ENCODE assay signal across 19 cellular contexts in the genomic region with DNA sequence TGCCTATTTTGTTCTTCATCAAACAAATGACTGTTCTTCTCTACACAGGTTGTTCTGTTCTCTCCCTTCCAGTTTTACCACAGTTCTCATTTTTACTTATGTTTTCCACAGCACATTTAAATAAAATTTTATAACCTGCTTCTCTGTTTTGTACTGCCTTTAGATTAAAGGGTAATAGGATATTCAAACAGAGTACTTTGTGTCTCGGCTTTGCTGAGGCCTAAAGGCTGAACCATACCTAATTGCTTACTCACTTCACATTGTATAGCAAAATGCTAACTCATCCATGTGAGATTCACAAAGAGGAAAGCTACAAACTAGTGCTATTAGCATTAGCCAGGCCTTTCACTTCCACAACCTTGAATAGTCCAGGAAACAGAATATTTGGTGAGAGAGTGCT.
DNase-seq lines count a peak whose midpoint lies in the region; ATAC-seq and TF ChIP-seq lines count a peak whose summit lies in the region.
"Had no signal": no experiment of that assay in that cellular context is flagged by ENCODE, and none has a peak within 500 bp of the region (broad histone marks: within the 10 kb centered on the region; RNA-seq: fewer than 3 reads in every experiment).

No MANE protein-coding gene starts in this region.

- H3K9me3 ChIP-seq in gastroesophageal sphincter: no peaks in the 10 kb centered on the region
- H3K9me3 ChIP-seq: BLaER1 treated with 17β-estradiol and CSF1 and Interleukin-3, amounts not matched to agents 10 nM and 100 nM; body of pancreas; mucosa of descending colon had no signal

- no peaks in the 10 kb centered on the region for H3K27me3 ChIP-seq in gastroesophageal sphincter
- H3K27me3 ChIP-seq: BLaER1 treated with 17β-estradiol and CSF1 and Interleukin-3, amounts not matched to agents 10 nM and 100 nM; body of pancreas; heart left ventricle had no signal

- no peak overlapping the region for H3K4me3 ChIP-seq in astrocyte of the cerebellum (ENCODE audit: low read depth, low read length)
- H3K4me3 ChIP-seq in fibroblast of the aortic adventitia (ENCODE audit: low read depth, low read length): no peak overlapping the region
- H3K4me3 ChIP-seq in gastroesophageal sphincter: no peak overlapping the region
- H3K4me3 ChIP-seq: BLaER1 treated with 17β-estradiol and CSF1 and Interleukin-3, amounts not matched to agents 10 nM and 100 nM; body of pancreas; heart left ventricle; mucosa of descending colon had no signal

- DNase-seq in HS-5 (ENCODE audit: low read depth) (peak; percentile 10), astrocyte of the cerebellum (ENCODE audit: low read depth) (peak; percentile 62), fibroblast of the aortic adventitia (ENCODE audit: low read depth) (peak; percentile 50), renal cortical epithelial cell (ENCODE audit: low read depth) (peak; percentile 58)
- no peak for DNase-seq in stimulated activated CD4-positive, alpha-beta T cell treated with anti-CD3 and anti-CD28 coated beads, Interleukin-15, amount 100 ng/mL, for 24 hours
- DNase-seq: activated effector memory CD4-positive, alpha-beta T cell treated with anti-CD3 and anti-CD28 coated beads, Interleukin-2, amount 50 U/mL, for 16 hours; body of pancreas; DMS153; effector memory CD4-positive, alpha-beta T cell; H7; heart left ventricle; KG1; mucosa of descending colon; NCI-H1436; NCI-H510A had no signal

- no peak for TF ChIP-seq EP300 in gastroesophageal sphincter (IDR thresholded peaks at IDR 0.05)

- H3K36me3 ChIP-seq in gastroesophageal sphincter: no peaks in the 10 kb centered on the region
- H3K36me3 ChIP-seq: BLaER1 treated with 17β-estradiol and CSF1 and Interleukin-3, amounts not matched to agents 10 nM and 100 nM; heart left ventricle had no signal

- in situ Hi-C loops in astrocyte of the cerebellum (cut with HindIII; ENCODE audit: low sequenced_read_pairs): no loop called here

- H3K4me1 ChIP-seq in gastroesophageal sphincter: no peaks in the 10 kb centered on the region
- H3K4me1 ChIP-seq: BLaER1 treated with 17β-estradiol and CSF1 and Interleukin-3, amounts not matched to agents 10 nM and 100 nM had no signal

- no peak overlapping the region for H3K27ac ChIP-seq in gastroesophageal sphincter
- H3K27ac ChIP-seq: BLaER1 treated with 17β-estradiol and CSF1 and Interleukin-3, amounts not matched to agents 10 nM and 100 nM; body of pancreas; heart left ventricle had no signal

- TF ChIP-seq POLR2A in gastroesophageal sphincter (IDR thresholded peaks at IDR 0.05): no peak

- whole genome bisulfite sequencing in gastroesophageal sphincter (ENCODE audit: low coverage in 1 of 2), 2 donors: 86 to 92% methylated on average over 1 of the region's 1 CpG

- TF ChIP-seq CTCF in astrocyte of the cerebellum (IDR thresholded peaks at IDR 0.05; ENCODE audit: low read depth, low read length, missing control alignments) (no peak), fibroblast of the aortic adventitia (IDR thresholded peaks at IDR 0.05; ENCODE audit: insufficient read depth, low read length) (no peak), gastroesophageal sphincter (IDR thresholded peaks at IDR 0.05) (no peak)

- ATAC-seq in SK-N-SH treated with all-trans-retinoic acid at 6 μM for 48 hours (no peak), gastroesophageal sphincter (no peak), HG03095 (IDR thresholded peaks at IDR 0.05; ENCODE audit: unreplicated experiment) (no peak)
- ATAC-seq: body of pancreas, heart left ventricle, mucosa of descending colon had no signal

TF ChIP-seq in SK-N-SH treated with all-trans-retinoic acid at 6 μM for 48 hours, 23 proteins besides CTCF, POLR2A, EP300 and RAD21 (continues in another document):
- TF ChIP-seq TOX (CRISPR knock-in tag; IDR thresholded peaks at IDR 0.05; ENCODE audit: borderline replicate concordance) (no peak), ZNF70 (CRISPR knock-in tag; IDR thresholded peaks at IDR 0.05) (no peak), TSHZ2 (CRISPR knock-in tag; IDR thresholded peaks at IDR 0.05) (no peak), ESRRG (CRISPR knock-in tag; IDR thresholded peaks at IDR 0.05) (no peak), POU6F1 (CRISPR knock-in tag; IDR thresholded peaks at IDR 0.05; ENCODE audit: borderline replicate concordance, low read depth) (no peak), PPARA (CRISPR knock-in tag; IDR thresholded peaks at IDR 0.05; ENCODE audit: borderline replicate concordance) (no peak), GLIS3 (CRISPR knock-in tag; IDR thresholded peaks at IDR 0.05) (no peak), BACH2 (CRISPR knock-in tag; IDR thresholded peaks at IDR 0.05; ENCODE audit: borderline replicate concordance) (no peak), RARB (CRISPR knock-in tag; IDR thresholded peaks at IDR 0.05) (no peak), SNAI2 (CRISPR knock-in tag; IDR thresholded peaks at IDR 0.05) (no peak), ISL1 (CRISPR knock-in tag; IDR thresholded peaks at IDR 0.05) (no peak), CREB5 (CRISPR knock-in tag; IDR thresholded peaks at IDR 0.05; ENCODE audit: low read depth) (no peak), ZNF8 (CRISPR knock-in tag; IDR thresholded peaks at IDR 0.05) (no peak), ARNTL (CRISPR knock-in tag; IDR thresholded peaks at IDR 0.05; ENCODE audit: borderline replicate concordance, low read depth) (no peak), CSDC2 (CRISPR knock-in tag; IDR thresholded peaks at IDR 0.05) (no peak), ZC3H10 (CRISPR knock-in tag; IDR thresholded peaks at IDR 0.05) (no peak), OSR1 (CRISPR knock-in tag; IDR thresholded peaks at IDR 0.05) (no peak), ZFP3 (CRISPR knock-in tag; IDR thresholded peaks at IDR 0.05) (no peak)
- TF ChIP-seq, protein P1, sequence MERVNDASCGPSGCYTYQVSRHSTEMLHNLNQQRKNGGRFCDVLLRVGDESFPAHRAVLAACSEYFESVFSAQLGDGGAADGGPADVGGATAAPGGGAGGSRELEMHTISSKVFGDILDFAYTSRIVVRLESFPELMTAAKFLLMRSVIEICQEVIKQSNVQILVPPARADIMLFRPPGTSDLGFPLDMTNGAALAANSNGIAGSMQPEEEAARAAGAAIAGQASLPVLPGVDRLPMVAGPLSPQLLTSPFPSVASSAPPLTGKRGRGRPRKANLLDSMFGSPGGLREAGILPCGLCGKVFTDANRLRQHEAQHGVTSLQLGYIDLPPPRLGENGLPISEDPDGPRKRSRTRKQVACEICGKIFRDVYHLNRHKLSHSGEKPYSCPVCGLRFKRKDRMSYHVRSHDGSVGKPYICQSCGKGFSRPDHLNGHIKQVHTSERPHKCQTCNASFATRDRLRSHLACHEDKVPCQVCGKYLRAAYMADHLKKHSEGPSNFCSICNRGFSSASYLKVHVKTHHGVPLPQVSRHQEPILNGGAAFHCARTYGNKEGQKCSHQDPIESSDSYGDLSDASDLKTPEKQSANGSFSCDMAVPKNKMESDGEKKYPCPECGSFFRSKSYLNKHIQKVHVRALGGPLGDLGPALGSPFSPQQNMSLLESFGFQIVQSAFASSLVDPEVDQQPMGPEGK (CRISPR knock-in tag; IDR thresholded peaks at IDR 0.05; ENCODE audit: borderline replicate concordance): no peak
